Comparison of ENCODE assay signal across 8 cellular contexts in genomic region chrX:120561634-120562568, GRCh38. TPM values are rescaled to one million over a fixed set of nuclear protein-coding genes. Genes with fewer than 3 reads are reported as not detected.
A peak's percentile ranks its signal among the peaks of the same experiment; 100 is the strongest.
DNase-seq lines count a peak whose midpoint lies in the region; ATAC-seq and TF ChIP-seq lines count a peak whose summit lies in the region.

No MANE protein-coding gene starts in this region.

- peak overlapping the region; percentile 98 for H3K4me3 ChIP-seq in ACC112 (ENCODE audit: low read depth, low read length)
- H3K4me3 ChIP-seq in mammary epithelial cell (replicated peaks in 1 of 3; ENCODE audit: insufficient read depth in 1 of 3, low read depth in 2 of 3, low read length in 3 of 3): peak overlapping the region; percentile 46 to 59 (median 52)
- H3K4me3 ChIP-seq in mucosa of stomach (ENCODE audit: low read length): peak overlapping the region; percentile 41

- WGBS in mammary epithelial cell (ENCODE audit: low coverage, missing lambda C conversion rate): 53% methylated on average over 8 of the region's 12 CpGs

- DNase-seq in mammary epithelial cell (no peak), sciatic nerve (ENCODE audit: low spot score) (no peak), mucosa of gallbladder (ENCODE audit: low spot score) (no peak), middle frontal gyrus (ENCODE audit: extremely low spot score, low spot score) (no peak)

- H3K36me3 ChIP-seq in ACC112 (ENCODE audit: insufficient read depth, low read length): peaks cover 13% of the 10 kb centered on the region
- H3K36me3 ChIP-seq in mammary epithelial cell (ENCODE audit: insufficient read depth, low read length): peaks cover 2% of the 10 kb centered on the region
- no peaks in the 10 kb centered on the region for H3K36me3 ChIP-seq in mucosa of stomach (ENCODE audit: control insufficient read depth, insufficient read depth, low read length)

- H3K27ac ChIP-seq in ACC112 (ENCODE audit: low read depth, low read length): peak overlapping the region; percentile 99
- peak overlapping the region; percentile 81 for H3K27ac ChIP-seq in mammary epithelial cell (ENCODE audit: insufficient read depth, low read depth, low read length)

- H2AFZ ChIP-seq in ACC112 (ENCODE audit: low read length, unreplicated experiment) (no peak overlapping the region), mammary epithelial cell (ENCODE audit: low read depth, low read length) (peak overlapping the region; percentile 63)

- in situ Hi-C loops in mammary epithelial cell (cut with MboI; ENCODE audit: low sequenced_read_pairs in 2 of 2): no loop called here

- peaks cover 45% of the 10 kb centered on the region for H3K79me2 ChIP-seq in ACC112 (ENCODE audit: control insufficient read depth, insufficient read depth, low read length, unreplicated experiment)
- H3K79me2 ChIP-seq in mammary epithelial cell (ENCODE audit: insufficient read depth, low read length): peaks cover 28% of the 10 kb centered on the region

- H3K9me3 ChIP-seq in mammary epithelial cell (replicated peaks; ENCODE audit: insufficient read depth, low read length) (no peaks in the 10 kb centered on the region), mucosa of stomach (ENCODE audit: control insufficient read depth, low read length) (no peaks in the 10 kb centered on the region)

- intact Hi-C loops in mammary epithelial cell (cut with micrococcal nuclease) (loop anchor here (1.0 to 10.0 kb wide), 3 partner anchors 42 to 173 kb away; partner anchors contain the start of gene MCTS1), sciatic nerve (cut with DNase I) (no loop called here)

- ATAC-seq in HG02970 (IDR thresholded peaks at IDR 0.05; ENCODE audit: low FRiP score, unreplicated experiment) (peak; percentile 5), sciatic nerve (no peak), GM18907 (IDR thresholded peaks at IDR 0.05; ENCODE audit: unreplicated experiment) (no peak)

- H3K9ac ChIP-seq in mammary epithelial cell (ENCODE audit: insufficient read depth, low read length): peak overlapping the region; percentile 89
- peak overlapping the region; percentile 78 for H3K9ac ChIP-seq in mucosa of stomach (ENCODE audit: low read length)

- H4K20me1 ChIP-seq in mammary epithelial cell (ENCODE audit: insufficient read depth, low read length): no peaks in the 10 kb centered on the region

- TF ChIP-seq CTCF in mammary epithelial cell (conservative IDR thresholded peaks at IDR 0.05 in 1 of 2, IDR thresholded peaks at IDR 0.05 in 1 of 2; ENCODE audit: extremely low read depth in 1 of 2, insufficient read depth in 1 of 2, low read depth in 1 of 2, low read length in 2 of 2): no peak

- peak overlapping the region; percentile 81 for H3K4me2 ChIP-seq in mammary epithelial cell (ENCODE audit: insufficient read depth, low read depth, low read length)

- H3K4me1 ChIP-seq in ACC112 (ENCODE audit: control insufficient read depth, insufficient read depth, low read length, unreplicated experiment) (peaks cover 12% of the 10 kb centered on the region), mammary epithelial cell (ENCODE audit: insufficient read depth, low read length) (no peaks in the 10 kb centered on the region), mucosa of stomach (ENCODE audit: control insufficient read depth, insufficient read depth, low read length) (peaks cover 16% of the 10 kb centered on the region)

- H3K27me3 ChIP-seq in ACC112 (ENCODE audit: insufficient read depth, low read length): no peaks in the 10 kb centered on the region
- H3K27me3 ChIP-seq in mammary epithelial cell (ENCODE audit: insufficient read depth, low read length): no peaks in the 10 kb centered on the region
- no peaks in the 10 kb centered on the region for H3K27me3 ChIP-seq in mucosa of stomach (ENCODE audit: control insufficient read depth, insufficient read depth, low read length)

- TSS peak; percentile 90 for BruUV-seq in mammary epithelial cell (replicated peaks; lab: Mats Ljungman, UMichigan)

- dilution Hi-C loops in mammary epithelial cell (cut with HindIII; ENCODE audit: low sequenced_read_pairs): no loop called here

- CTCF ChIA-PET in mammary epithelial cell (lab: Charles Lee; ENCODE audit: low non-redundant PET): interaction anchor here (0.6 kb wide), 2 partner anchors 42 to 100 kb away, joined by 6 to 12 read pairs; partner anchors contain the start of gene MCTS1

RNA-seq across cellular contexts. Expression of gene CUL4B, which starts 1.1 kb away (rescaled TPM):
- 10 to 100 TPM; 25.9 to 51.2 TPM for total RNA-seq in mammary epithelial cell
- 12.5 TPM for polyA plus RNA-seq in mammary epithelial cell
- 40.4 TPM for polyA minus RNA-seq in mammary epithelial cell
- total RNA-seq in sciatic nerve: 38.2 TPM
- total RNA-seq in mucosa of gallbladder: 36.1 TPM

RNA-seq across cellular contexts. Expression of gene MCTS1, which starts 42.0 kb away (rescaled TPM):
- 10 to 100 TPM; 23.7 to 50.0 TPM for total RNA-seq in mammary epithelial cell
- polyA plus RNA-seq in mammary epithelial cell: 45.7 TPM
- 3.3 TPM for polyA minus RNA-seq in mammary epithelial cell
- 28.7 TPM for total RNA-seq in sciatic nerve
- total RNA-seq in mucosa of gallbladder: 28.1 TPM

Comparison
In these comparisons a context has a peak if more than half of its experiments do, and no peak if none do; other contexts are left out.
1. H3K4me3 ChIP-seq: peak in every context shown above with its lines; median percentile 98 in ACC112; 52 in mammary epithelial cell; 41 in mucosa of stomach.